ENCODE assay signal across 9 cellular contexts in genomic region chr7:90931996-90932912, GRCh38.
A peak's percentile ranks its signal among the peaks of the same experiment; 100 is the strongest.
DNase-seq lines count a peak whose midpoint lies in the region; ATAC-seq and TF ChIP-seq lines count a peak whose summit lies in the region.
"Had no signal": no experiment of that assay in that cellular context is flagged by ENCODE, and none has a peak within 500 bp of the region (broad histone marks: within the 10 kb centered on the region; RNA-seq: fewer than 3 reads in every experiment).

No MANE protein-coding gene starts in this region.

- no peak overlapping the region for H2BK120ac ChIP-seq in neuronal stem cell (ENCODE audit: low read depth, low read length)

- no peak overlapping the region for H2AFZ ChIP-seq in neuronal stem cell (ENCODE audit: low read length)

- peaks cover 0 to 9% (median 3%) of the 10 kb centered on the region in 8 donors for H3K9me3 Mint-ChIP-seq in CD4-positive, alpha-beta memory T cell
- H3K9me3 Mint-ChIP-seq in effector memory CD8-positive, alpha-beta T cell: peaks cover 0 to 1% of the 10 kb centered on the region in 2 donors
- H3K9me3 Mint-ChIP-seq: activated naive CD8-positive, alpha-beta T cell treated with anti-CD3 and anti-CD28 coated beads, Interleukin-2, amount 10 ng/mL, durations not matched to agents 7 days and 5 days had no signal

- H3K9me3 ChIP-seq in neuronal stem cell (replicated peaks in 1 of 2; ENCODE audit: control insufficient read depth in 2 of 2, insufficient read depth in 1 of 2, low read depth in 1 of 2, low read length in 2 of 2) (no peaks in the 10 kb centered on the region), colonic mucosa (no peaks in the 10 kb centered on the region), tibial nerve (no peaks in the 10 kb centered on the region)
- no peaks in the 10 kb centered on the region for H3K9me3 ChIP-seq in CD4-positive, alpha-beta memory T cell (ENCODE audit: control insufficient read depth in 1 of 2, low read length in 2 of 2)

- no peak overlapping the region for H3K18ac ChIP-seq in neuronal stem cell (ENCODE audit: low read length)

- H3K4me2 ChIP-seq in neuronal stem cell (ENCODE audit: insufficient read depth, low read length, poor library complexity, severe bottlenecking): no peak overlapping the region

- no peaks in the 10 kb centered on the region for H3K4me1 ChIP-seq in neuronal stem cell (ENCODE audit: control insufficient read depth in 2 of 2, insufficient read depth in 1 of 2, low read depth in 1 of 2, low read length in 2 of 2)
- H3K4me1 ChIP-seq in colonic mucosa: no peaks in the 10 kb centered on the region
- H3K4me1 ChIP-seq in CD4-positive, alpha-beta memory T cell (ENCODE audit: insufficient read depth, low read length): no peaks in the 10 kb centered on the region
- H3K4me1 ChIP-seq in tibial nerve: no peaks in the 10 kb centered on the region

- H3K36me3 Mint-ChIP-seq in CD4-positive, alpha-beta memory T cell: no peaks in the 10 kb centered on the region
- no peaks in the 10 kb centered on the region for H3K36me3 Mint-ChIP-seq in effector memory CD8-positive, alpha-beta T cell (ENCODE audit: insufficient read depth)
- H3K36me3 Mint-ChIP-seq: activated naive CD8-positive, alpha-beta T cell treated with anti-CD3 and anti-CD28 coated beads, Interleukin-2, amount 10 ng/mL, durations not matched to agents 7 days and 5 days had no signal

- ATAC-seq in GM18907 (IDR thresholded peaks at IDR 0.05; ENCODE audit: unreplicated experiment) (peak; percentile 98), HG02759 (IDR thresholded peaks at IDR 0.05; ENCODE audit: unreplicated experiment) (peak; percentile 99)
- ATAC-seq in effector memory CD8-positive, alpha-beta T cell (replicated peaks): no peak

- intact Hi-C loops in colonic mucosa (cut with DNase I): no loop called here
- intact Hi-C loops in CD4-positive, alpha-beta memory T cell (cut with micrococcal nuclease): no loop called here

- H3K14ac ChIP-seq in neuronal stem cell (ENCODE audit: low read length): no peak overlapping the region

- H3K27ac ChIP-seq in neuronal stem cell (replicated peaks; ENCODE audit: low read length) (no peak overlapping the region), colonic mucosa (no peak overlapping the region), tibial nerve (no peak overlapping the region)
- H3K27ac ChIP-seq in CD4-positive, alpha-beta memory T cell (ENCODE audit: low read depth, low read length): no peak overlapping the region

- no peaks in the 10 kb centered on the region for H3K79me1 ChIP-seq in neuronal stem cell (ENCODE audit: low read depth, low read length)

- no peak overlapping the region for H2BK12ac ChIP-seq in neuronal stem cell (ENCODE audit: low read length)

- POLR2A ChIA-PET in CD4-positive, alpha-beta memory T cell (lab: Charles Lee; ENCODE audit: partially characterized antibody): no interaction called here

- peak overlapping the region; percentile 53 for H3K4ac ChIP-seq in neuronal stem cell (ENCODE audit: low read length)

- WGBS in neuronal stem cell (ENCODE audit: extremely low coverage in 2 of 2, insufficient read length in 2 of 2, insufficient replicate concordance in 1 of 2), 2 donors: no CpG with 5 or more reads among the region's 5 CpGs
- 78 to 79% methylated on average over 5 of the region's 5 CpGs for WGBS in tibial nerve, 2 donors

- DNase-seq in NCI-H1694 treated with DMSO at 0.1 percent for 48 hours (lab: John Stamatoyannopoulos, UW) (peak; percentile 26), neuronal stem cell (ENCODE audit: low spot score) (no peak), colonic mucosa (no peak), tibial nerve (ENCODE audit: low spot score in 2 of 2) (no peak)
- DNase-seq in CD4-positive, alpha-beta memory T cell: no peak
- no peak for DNase-seq in effector memory CD8-positive, alpha-beta T cell
- DNase-seq: activated naive CD8-positive, alpha-beta T cell treated with anti-CD3 and anti-CD28 coated beads, Interleukin-2, amount 10 ng/mL, durations not matched to agents 7 days and 5 days had no signal

- H3K9ac ChIP-seq in neuronal stem cell (ENCODE audit: low read depth, low read length, poor library complexity) (no peak overlapping the region), colonic mucosa (ENCODE audit: low read depth in 2 of 2, low read length in 2 of 2) (no peak overlapping the region)

- H2BK5ac ChIP-seq in neuronal stem cell (ENCODE audit: low read length): no peak overlapping the region

- H3K27me3 ChIP-seq in neuronal stem cell (ENCODE audit: control insufficient read depth in 3 of 3, insufficient read depth in 3 of 3, low read depth in 1 of 3, low read length in 3 of 3) (no peaks in the 10 kb centered on the region), colonic mucosa (no peaks in the 10 kb centered on the region), tibial nerve (no peaks in the 10 kb centered on the region)
- H3K27me3 ChIP-seq in CD4-positive, alpha-beta memory T cell (ENCODE audit: insufficient read depth, low read length): no peaks in the 10 kb centered on the region

- no peaks in the 10 kb centered on the region for H3K4me1 Mint-ChIP-seq in CD4-positive, alpha-beta memory T cell
- H3K4me1 Mint-ChIP-seq in effector memory CD8-positive, alpha-beta T cell (ENCODE audit: low read depth in 2 of 2): no peaks in the 10 kb centered on the region
- H3K4me1 Mint-ChIP-seq: activated naive CD8-positive, alpha-beta T cell treated with anti-CD3 and anti-CD28 coated beads, Interleukin-2, amount 10 ng/mL, durations not matched to agents 7 days and 5 days had no signal

- no peak overlapping the region for H4K91ac ChIP-seq in neuronal stem cell (ENCODE audit: low read depth, low read length, poor library complexity)

- H2AK5ac ChIP-seq in neuronal stem cell (ENCODE audit: low read depth, low read length): no peak overlapping the region

- H3K4me3 ChIP-seq in neuronal stem cell (ENCODE audit: low read length in 2 of 2): no peak overlapping the region
- H3K4me3 ChIP-seq in colonic mucosa: no peak overlapping the region
- no peak overlapping the region for H3K4me3 ChIP-seq in CD4-positive, alpha-beta memory T cell (ENCODE audit: low read length in 2 of 2)
- H3K4me3 ChIP-seq in tibial nerve: no peak overlapping the region

- H3K4me3 Mint-ChIP-seq in CD4-positive, alpha-beta memory T cell: no peak overlapping the region
- no peak overlapping the region for H3K4me3 Mint-ChIP-seq in effector memory CD8-positive, alpha-beta T cell
- H3K4me3 Mint-ChIP-seq: activated naive CD8-positive, alpha-beta T cell treated with anti-CD3 and anti-CD28 coated beads, Interleukin-2, amount 10 ng/mL, durations not matched to agents 7 days and 5 days had no signal

- no peaks in the 10 kb centered on the region for H3K27me3 Mint-ChIP-seq in CD4-positive, alpha-beta memory T cell
- H3K27me3 Mint-ChIP-seq in effector memory CD8-positive, alpha-beta T cell: no peaks in the 10 kb centered on the region
- H3K27me3 Mint-ChIP-seq: activated naive CD8-positive, alpha-beta T cell treated with anti-CD3 and anti-CD28 coated beads, Interleukin-2, amount 10 ng/mL, durations not matched to agents 7 days and 5 days had no signal

- CTCF ChIA-PET in CD4-positive, alpha-beta memory T cell (lab: Charles Lee; ENCODE audit: partially characterized antibody): interaction anchor here (1.2 kb wide), 1 partner anchor 13 kb away, joined by 3 read pairs; no protein-coding TSS in a partner anchor

- H3K23ac ChIP-seq in neuronal stem cell (ENCODE audit: low read depth, low read length, poor library complexity): no peak overlapping the region

- no peak overlapping the region for H4K8ac ChIP-seq in neuronal stem cell (ENCODE audit: low read depth, low read length)

- no peak overlapping the region for H2BK15ac ChIP-seq in neuronal stem cell (ENCODE audit: low read length)

- peak overlapping the region in 1 of 7 donors; percentile 6 for H3K27ac Mint-ChIP-seq in CD4-positive, alpha-beta memory T cell
- H3K27ac Mint-ChIP-seq in effector memory CD8-positive, alpha-beta T cell: no peak overlapping the region
- H3K27ac Mint-ChIP-seq: activated naive CD8-positive, alpha-beta T cell treated with anti-CD3 and anti-CD28 coated beads, Interleukin-2, amount 10 ng/mL, durations not matched to agents 7 days and 5 days had no signal

- no peak for TF ChIP-seq CTCF in colonic mucosa (IDR thresholded peaks at IDR 0.05)
- no peak for TF ChIP-seq CTCF in tibial nerve (IDR thresholded peaks at IDR 0.05)

- no peak for TF ChIP-seq POLR2A in tibial nerve (IDR thresholded peaks at IDR 0.05)

- H3K36me3 ChIP-seq in neuronal stem cell (replicated peaks in 1 of 2; ENCODE audit: control insufficient read depth in 2 of 2, insufficient read depth in 2 of 2, low read length in 2 of 2) (peaks cover 0 to 2% of the 10 kb centered on the region in 2 donors), colonic mucosa (no peaks in the 10 kb centered on the region), tibial nerve (no peaks in the 10 kb centered on the region)
- no peaks in the 10 kb centered on the region for H3K36me3 ChIP-seq in CD4-positive, alpha-beta memory T cell (ENCODE audit: insufficient read depth, low read length)

- TF ChIP-seq EP300 in tibial nerve (IDR thresholded peaks at IDR 0.05): no peak
